18 cellular contexts compared by ENCODE assay signal in genomic region chr3:160094562-160094961, GRCh38.
"Had no signal": no experiment of that assay in that cellular context is flagged by ENCODE, and none has a peak within 500 bp of the region (broad histone marks: within the 10 kb centered on the region; RNA-seq: fewer than 3 reads in every experiment).

No MANE protein-coding gene starts in this region.

- H3K9me3 ChIP-seq: SJSA1 had no signal

- H3K4me1 ChIP-seq: SJSA1 had no signal

- H3K36me3 ChIP-seq: SJSA1 had no signal

- H3K4me3 ChIP-seq: SJSA1, SK-N-MC had no signal

- DNase-seq: KBM-7, NCI-H1092, NCI-H1105 treated with DMSO at 0.1 percent for 48 hours, NCI-H1417 treated with DMSO at 0.1 percent for 48 hours, NCI-H1694 treated with DMSO at 0.1 percent for 48 hours, NCI-H1930, NCI-H2081, NCI-H2107, NCI-H2227 treated with DMSO at 0.1 percent for 48 hours, NCI-H524, NCI-H69, NCI-H774, Right ventricle myocardium superior, RPMI8226, SIG-M5 had no signal

- H3K27ac ChIP-seq: HL-60, SJSA1, SK-N-MC had no signal
